Comparison of ENCODE assay signal across 8 cellular contexts in the genomic region with DNA sequence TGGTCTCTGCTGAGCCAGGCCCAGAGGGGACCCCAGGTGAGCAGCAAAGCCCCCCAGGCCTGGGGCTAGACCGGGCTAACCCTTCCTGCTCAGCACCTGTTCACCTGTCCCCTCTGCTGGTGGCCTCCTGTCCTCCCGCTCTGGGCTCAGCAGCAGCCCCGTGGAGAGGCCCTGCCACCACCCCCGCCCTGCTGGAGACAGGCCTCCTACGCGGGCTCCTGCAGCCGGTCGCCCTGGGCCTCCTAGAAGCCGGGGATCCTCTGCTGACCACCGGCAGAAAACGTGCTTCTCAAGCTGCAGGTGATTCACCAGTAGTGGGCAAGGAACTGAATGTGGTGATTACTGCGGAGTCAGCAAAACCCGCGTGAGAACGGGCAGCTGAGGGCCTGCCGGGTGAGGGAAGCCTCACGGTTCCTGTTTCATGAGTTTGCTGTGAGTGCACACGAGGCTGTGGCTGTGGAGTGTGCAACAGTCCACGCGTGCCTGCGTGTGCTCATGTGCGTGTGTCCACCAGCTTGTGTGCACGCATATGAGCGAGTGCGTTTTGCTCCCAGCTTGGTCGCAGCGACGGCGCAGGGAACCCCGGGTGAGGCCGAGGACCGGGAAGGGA. TPM values are rescaled to one million over a fixed set of nuclear protein-coding genes. Genes with fewer than 3 reads are reported as not detected.
DNase-seq lines count a peak whose midpoint lies in the region; ATAC-seq and TF ChIP-seq lines count a peak whose summit lies in the region.

No MANE protein-coding gene starts in this region.

- peaks cover 45% of the 10 kb centered on the region for H3K4me1 Mint-ChIP-seq in CD14-positive monocyte

- peak; percentile 89 for DNase-seq in CD14-positive monocyte (ENCODE audit: low spot score)
- DNase-seq in activated naive CD4-positive, alpha-beta T cell treated with anti-CD3 and anti-CD28 coated beads, Interleukin-2, amount 50 U/mL, for 72 hours (ENCODE audit: low spot score in 2 of 2), result no peak
- peak; percentile 65 for DNase-seq in left ventricle myocardium superior
- peak; percentile 61 for DNase-seq in renal cortical epithelial cell (ENCODE audit: low read depth)

- peak; percentile 27 to 65 for ATAC-seq in activated naive CD4-positive, alpha-beta T cell treated with anti-CD3 and anti-CD28 coated beads, Interleukin-2, amount 50 U/mL, for 72 hours
- ATAC-seq in left ventricle myocardium superior (peak; percentile 51), GM21529 (IDR thresholded peaks at IDR 0.05; ENCODE audit: unreplicated experiment) (no peak), HG03520 (IDR thresholded peaks at IDR 0.05; ENCODE audit: unreplicated experiment) (no peak), GM19351 (IDR thresholded peaks at IDR 0.05; ENCODE audit: unreplicated experiment) (no peak)

- peak overlapping the region; percentile 91 to 96 for H3K4me3 Mint-ChIP-seq in CD14-positive monocyte

- H3K36me3 Mint-ChIP-seq in CD14-positive monocyte, result peaks cover 6 to 9% of the 10 kb centered on the region in 2 donors
- no peaks in the 10 kb centered on the region for H3K36me3 Mint-ChIP-seq in activated naive CD4-positive, alpha-beta T cell treated with anti-CD3 and anti-CD28 coated beads, Interleukin-2, amount 50 U/mL, for 72 hours

- no peaks in the 10 kb centered on the region for H3K36me3 ChIP-seq in Loucy (ENCODE audit: insufficient read depth, low read length)

- no peaks in the 10 kb centered on the region for H3K9me3 ChIP-seq in Loucy (ENCODE audit: insufficient read depth, low read depth, low read length)

- peaks cover 31% of the 10 kb centered on the region for H3K4me1 ChIP-seq in Loucy (ENCODE audit: insufficient read depth, low read length, poor library complexity, severe bottlenecking)

- H2AFZ ChIP-seq in Loucy (ENCODE audit: low read length), result peak overlapping the region; percentile 40

- no peaks in the 10 kb centered on the region for H4K20me1 ChIP-seq in Loucy (ENCODE audit: insufficient read depth, low read length, poor library complexity, severe bottlenecking)

- no peaks in the 10 kb centered on the region; the same call in 1 of the 2 replicates for H3F3A ChIP-seq in Loucy (ENCODE audit: low read depth)

- H3K4me3 ChIP-seq in Loucy (ENCODE audit: low read length, poor library complexity, severe bottlenecking), result peak overlapping the region; percentile 59

- H3K79me2 ChIP-seq in Loucy (ENCODE audit: insufficient read depth, low read length), result no peaks in the 10 kb centered on the region

- peak overlapping the region; percentile 48 for H3K4me2 ChIP-seq in Loucy (ENCODE audit: low read depth, low read length, poor library complexity, severe bottlenecking)

- peaks cover 0 to 3% (median 0%) of the 10 kb centered on the region in 7 donors for H3K9me3 Mint-ChIP-seq in CD14-positive monocyte
- H3K9me3 Mint-ChIP-seq in activated naive CD4-positive, alpha-beta T cell treated with anti-CD3 and anti-CD28 coated beads, Interleukin-2, amount 50 U/mL, for 72 hours, result no peaks in the 10 kb centered on the region

- H3K27ac Mint-ChIP-seq in CD14-positive monocyte, result peak overlapping the region; percentile 81 to 93 (median 90)
- H3K27ac Mint-ChIP-seq in activated naive CD4-positive, alpha-beta T cell treated with anti-CD3 and anti-CD28 coated beads, Interleukin-2, amount 50 U/mL, for 72 hours, result peak overlapping the region in 1 of 2 donors; percentile 22

- H3K27me3 Mint-ChIP-seq in CD14-positive monocyte (ENCODE audit: low read depth in 3 of 3), result peaks cover 11 to 34% (median 12%) of the 10 kb centered on the region in 3 donors

- no peaks in the 10 kb centered on the region for H3K27me3 ChIP-seq in Loucy (ENCODE audit: insufficient read depth, low read length, poor library complexity, severe bottlenecking)

- no peaks in the 10 kb centered on the region for H3K9me2 ChIP-seq in Loucy (replicated peaks; ENCODE audit: low read depth, low read length)

- intact Hi-C loops in CD14-positive monocyte (cut with micrococcal nuclease) (loop anchor here in 1 of 2 donors (5.0 kb wide), 1 partner anchor 35 kb away; no protein-coding TSS in a partner anchor), left ventricle myocardium superior (cut with micrococcal nuclease) (no loop called here)

- H3K9ac ChIP-seq in Loucy (ENCODE audit: low read depth, low read length, poor library complexity, severe bottlenecking), result peak overlapping the region; percentile 21

- TF ChIP-seq CTCF in CD14-positive monocyte (IDR thresholded peaks at IDR 0.05) (no peak), Loucy (conservative IDR thresholded peaks at IDR 0.05; ENCODE audit: low read length) (no peak)

RNA-seq across cellular contexts. Expression of a gene that starts 0.8 kb away (rescaled TPM):
- polyA plus RNA-seq in CD14-positive monocyte, result 100 to 1,000 TPM; 136 to 209 TPM
- total RNA-seq in activated naive CD4-positive, alpha-beta T cell treated with anti-CD3 and anti-CD28 coated beads, Interleukin-2, amount 50 U/mL, for 72 hours, result 10 to 100 TPM in 1 of 2 donors, 1 to 10 TPM in 1; 2.3 to 13.7 TPM
- 5.5 TPM for total RNA-seq in left ventricle myocardium superior
- total RNA-seq in renal cortical epithelial cell, result 2.4 and 7.8 TPM in 2 replicates

RNA-seq across cellular contexts. Expression of a gene that starts 15.4 kb away (rescaled TPM):
- under 1 TPM; 0.38 to 0.42 TPM for polyA plus RNA-seq in CD14-positive monocyte
- 100 to 1,000 TPM; 620 to 646 TPM for total RNA-seq in activated naive CD4-positive, alpha-beta T cell treated with anti-CD3 and anti-CD28 coated beads, Interleukin-2, amount 50 U/mL, for 72 hours
- total RNA-seq in left ventricle myocardium superior, result 0.64 TPM
- not detected in 2 replicates for total RNA-seq in renal cortical epithelial cell

RNA-seq across cellular contexts. Expression of a gene that starts 26.3 kb away (rescaled TPM):
- not detected for polyA plus RNA-seq in CD14-positive monocyte
- under 1 TPM; 0.18 to 0.41 TPM for total RNA-seq in activated naive CD4-positive, alpha-beta T cell treated with anti-CD3 and anti-CD28 coated beads, Interleukin-2, amount 50 U/mL, for 72 hours
- total RNA-seq in left ventricle myocardium superior, result not detected
- total RNA-seq in renal cortical epithelial cell, result 0.05 TPM in 1 of 2 replicates, not detected in the other

RNA-seq across cellular contexts. Expression of a gene that starts 38.8 kb away (rescaled TPM):
- polyA plus RNA-seq in CD14-positive monocyte, result not detected
- total RNA-seq in activated naive CD4-positive, alpha-beta T cell treated with anti-CD3 and anti-CD28 coated beads, Interleukin-2, amount 50 U/mL, for 72 hours, result under 1 TPM in 1 of 2 donors, not detected in 1; 0.18 TPM
- 2.1 TPM for total RNA-seq in left ventricle myocardium superior
- 0.10 TPM in 1 of 2 replicates, not detected in the other for total RNA-seq in renal cortical epithelial cell

RNA-seq across cellular contexts. Expression of a gene that starts 59.3 kb away (rescaled TPM):
- polyA plus RNA-seq in CD14-positive monocyte, result 10 to 100 TPM; 47.0 to 60.9 TPM
- total RNA-seq in activated naive CD4-positive, alpha-beta T cell treated with anti-CD3 and anti-CD28 coated beads, Interleukin-2, amount 50 U/mL, for 72 hours, result 100 to 1,000 TPM; 130 to 171 TPM
- total RNA-seq in left ventricle myocardium superior (64.4 TPM), renal cortical epithelial cell (55.4 and 115 TPM in 2 replicates)

Comparison
In these comparisons a context has a peak if more than half of its experiments do, and no peak if none do; other contexts are left out.
1. DNase-seq: peak in CD14-positive monocyte (single experiment), left ventricle myocardium superior (single experiment) and renal cortical epithelial cell (single experiment); none in activated naive CD4-positive, alpha-beta T cell treated with anti-CD3 and anti-CD28 coated beads, Interleukin-2, amount 50 U/mL, for 72 hours (0 of 2).
2. ATAC-seq: peak in activated naive CD4-positive, alpha-beta T cell treated with anti-CD3 and anti-CD28 coated beads, Interleukin-2, amount 50 U/mL, for 72 hours (2 of 2) and left ventricle myocardium superior (single experiment); none in GM21529 (single experiment), HG03520 (single experiment) and GM19351 (single experiment).
3. RNA of a gene that starts 15.4 kb away (total RNA-seq): 620 to 646 TPM in activated naive CD4-positive, alpha-beta T cell treated with anti-CD3 and anti-CD28 coated beads, Interleukin-2, amount 50 U/mL, for 72 hours; 0.64 TPM in left ventricle myocardium superior (single experiment) and not detected in renal cortical epithelial cell; every median in the first group is over 100 times any median in the second.